9 cellular contexts compared by ENCODE assay signal in the genomic region with DNA sequence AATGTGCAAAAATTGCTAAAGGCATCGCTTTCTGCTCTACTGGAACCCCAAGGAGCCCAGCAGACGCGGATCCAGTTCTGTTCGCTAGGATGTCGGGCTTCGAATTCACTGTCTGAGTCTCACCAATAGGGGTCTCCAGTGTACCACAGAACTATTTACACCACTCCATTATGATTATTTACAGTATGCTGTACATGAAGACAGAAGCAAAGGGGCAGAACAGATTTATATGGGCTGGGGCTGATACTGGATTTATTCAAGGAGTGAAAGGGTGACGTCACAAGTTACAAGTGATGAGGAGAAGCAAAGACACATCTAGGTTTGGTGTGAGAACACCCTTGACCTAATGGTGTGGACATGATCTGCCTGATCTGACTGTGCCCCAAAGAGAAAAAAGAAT.
DNase-seq lines count a peak whose midpoint lies in the region; ATAC-seq, FAIRE-seq and TF ChIP-seq lines count a peak whose summit lies in the region.
"Had no signal": no experiment of that assay in that cellular context is flagged by ENCODE, and none has a peak within 500 bp of the region (broad histone marks: within the 10 kb centered on the region; RNA-seq: fewer than 3 reads in every experiment).

No MANE protein-coding gene starts in this region.

- no peaks in the 10 kb centered on the region for H3K9me3 ChIP-seq in A549

- H3K36me3 Mint-ChIP-seq in WTC11: no peaks in the 10 kb centered on the region

- peak; percentile 35 to 47 for DNase-seq in A549 (ENCODE audit: low read depth in 1 of 2, low spot score in 1 of 2)
- DNase-seq in GM06990 (ENCODE audit: extremely low read depth, insufficient read length): no peak
- DNase-seq in NCI-H2196 (lab: John Stamatoyannopoulos, UW; ENCODE audit: unreplicated experiment): peak; percentile 50
- DNase-seq in WTC11 (ENCODE audit: low spot score): peak; percentile 45
- no peak for DNase-seq in Right ventricle myocardium superior
- DNase-seq in putamen (ENCODE audit: low spot score): peak; percentile 20
- no peak for DNase-seq in hepatic stellate cell (ENCODE audit: low spot score)

- H3K27me3 ChIP-seq in GM06990 (replicated peaks; ENCODE audit: control insufficient read depth, insufficient read depth, low read length): no peaks in the 10 kb centered on the region

- TF ChIP-seq CTCF in A549 (IDR thresholded peaks at IDR 0.05) (peak; percentile 75), GM06990 (IDR thresholded peaks at IDR 0.05; ENCODE audit: insufficient read depth, low read length, poor library complexity, severe bottlenecking) (peak; percentile 79), WTC11 (IDR thresholded peaks at IDR 0.05) (peak; percentile 81)

- POLR2A ChIA-PET in A549 (lab: Yijun Ruan, JAX): no interaction called here
- POLR2A ChIA-PET in WTC11 (lab: Charles Lee): no interaction called here

- peaks cover 7% of the 10 kb centered on the region for H3K4me1 Mint-ChIP-seq in WTC11

- under 1% methylated on average over 7 of the region's 7 CpGs for WGBS in A549 (ENCODE audit: missing lambda C conversion rate)

- CTCF ChIA-PET in A549 (lab: Yijun Ruan, JAX): interaction anchor here (0.7 to 2.4 kb wide), 11 partner anchors 9 to 737 kb away, joined by 3 to 13 read pairs (median 4); no protein-coding TSS in a partner anchor
- CTCF ChIA-PET in WTC11 (lab: Charles Lee): interaction anchor here (1.1 to 2.5 kb wide), 4 partner anchors 11 to 731 kb away, joined by 3 to 12 read pairs (median 4); no protein-coding TSS in a partner anchor

- peaks cover 6% of the 10 kb centered on the region; the same call in 1 of the 2 replicates for H3K27me3 Mint-ChIP-seq in WTC11 (ENCODE audit: low read depth)

- H3K4me2 ChIP-seq in A549: no peak overlapping the region

- intact Hi-C loops in Right ventricle myocardium superior (cut with DNase I): loop anchor here (5.0 kb wide), 1 partner anchor 730 kb away; a partner anchor contains a TSS

- no peaks in the 10 kb centered on the region for H3K9me3 Mint-ChIP-seq in WTC11
- H3K9me3 Mint-ChIP-seq: stimulated activated naive CD8-positive, alpha-beta T cell treated with anti-CD3 and anti-CD28 coated beads, Interleukin-15, Interleukin-2, amounts not matched to agents 100 ng/mL and 50 ng/mL, for 24 hours had no signal

- H3K4me3 Mint-ChIP-seq in WTC11: no peak overlapping the region
- H3K4me3 Mint-ChIP-seq: stimulated activated naive CD8-positive, alpha-beta T cell treated with anti-CD3 and anti-CD28 coated beads, Interleukin-15, Interleukin-2, amounts not matched to agents 100 ng/mL and 50 ng/mL, for 24 hours had no signal

- peak; percentile 92 to 98 for ATAC-seq in A549
- ATAC-seq in HG03139 (IDR thresholded peaks at IDR 0.05; ENCODE audit: unreplicated experiment): peak; percentile 56
- peak; percentile 93 for ATAC-seq in WTC11
- peak; percentile 59 for ATAC-seq in Right ventricle myocardium superior (ENCODE audit: poor library complexity)

- H3K36me3 ChIP-seq in GM06990 (ENCODE audit: control insufficient read depth, insufficient read depth, low read length): no peaks in the 10 kb centered on the region

- TF ChIP-seq RAD21 in A549 (conservative IDR thresholded peaks at IDR 0.05 in 1 of 2, IDR thresholded peaks at IDR 0.05 in 1 of 2): peak; percentile 74 to 81

- TF ChIP-seq POLR2A in A549 (IDR thresholded peaks at IDR 0.05; ENCODE audit: low read length): no peak

- no peak overlapping the region for H3K27ac Mint-ChIP-seq in WTC11
- H3K27ac Mint-ChIP-seq: stimulated activated naive CD8-positive, alpha-beta T cell treated with anti-CD3 and anti-CD28 coated beads, Interleukin-15, Interleukin-2, amounts not matched to agents 100 ng/mL and 50 ng/mL, for 24 hours had no signal

- H3K4me3 ChIP-seq in A549 (no peak overlapping the region), GM06990 (replicated peaks; ENCODE audit: low read depth, low read length) (no peak overlapping the region)

- no peak for FAIRE-seq in A549 (lab: Jason Lieb, UNC)

- no peak for TF ChIP-seq EP300 in A549 (IDR thresholded peaks at IDR 0.05)

- no peak overlapping the region for H3K27ac ChIP-seq in A549

- H3K4me1 ChIP-seq in A549: no peaks in the 10 kb centered on the region

TF ChIP-seq in A549, 52 proteins besides CTCF, POLR2A, EP300 and RAD21:
- no peak for TF ChIP-seq BHLHE40 (IDR thresholded peaks at IDR 0.05; ENCODE audit: low read depth, low read length)
- TF ChIP-seq SMC3 (IDR thresholded peaks at IDR 0.05): peak; percentile 61

TF ChIP-seq in WTC11, 78 proteins besides CTCF, POLR2A, EP300 and RAD21:
- TF ChIP-seq ZNF317 (CRISPR knock-in tag; IDR thresholded peaks at IDR 0.05; ENCODE audit: borderline replicate concordance, low read depth): no peak
- no peak for TF ChIP-seq MYBL2 (CRISPR knock-in tag; IDR thresholded peaks at IDR 0.05)
- TF ChIP-seq, protein P1, sequence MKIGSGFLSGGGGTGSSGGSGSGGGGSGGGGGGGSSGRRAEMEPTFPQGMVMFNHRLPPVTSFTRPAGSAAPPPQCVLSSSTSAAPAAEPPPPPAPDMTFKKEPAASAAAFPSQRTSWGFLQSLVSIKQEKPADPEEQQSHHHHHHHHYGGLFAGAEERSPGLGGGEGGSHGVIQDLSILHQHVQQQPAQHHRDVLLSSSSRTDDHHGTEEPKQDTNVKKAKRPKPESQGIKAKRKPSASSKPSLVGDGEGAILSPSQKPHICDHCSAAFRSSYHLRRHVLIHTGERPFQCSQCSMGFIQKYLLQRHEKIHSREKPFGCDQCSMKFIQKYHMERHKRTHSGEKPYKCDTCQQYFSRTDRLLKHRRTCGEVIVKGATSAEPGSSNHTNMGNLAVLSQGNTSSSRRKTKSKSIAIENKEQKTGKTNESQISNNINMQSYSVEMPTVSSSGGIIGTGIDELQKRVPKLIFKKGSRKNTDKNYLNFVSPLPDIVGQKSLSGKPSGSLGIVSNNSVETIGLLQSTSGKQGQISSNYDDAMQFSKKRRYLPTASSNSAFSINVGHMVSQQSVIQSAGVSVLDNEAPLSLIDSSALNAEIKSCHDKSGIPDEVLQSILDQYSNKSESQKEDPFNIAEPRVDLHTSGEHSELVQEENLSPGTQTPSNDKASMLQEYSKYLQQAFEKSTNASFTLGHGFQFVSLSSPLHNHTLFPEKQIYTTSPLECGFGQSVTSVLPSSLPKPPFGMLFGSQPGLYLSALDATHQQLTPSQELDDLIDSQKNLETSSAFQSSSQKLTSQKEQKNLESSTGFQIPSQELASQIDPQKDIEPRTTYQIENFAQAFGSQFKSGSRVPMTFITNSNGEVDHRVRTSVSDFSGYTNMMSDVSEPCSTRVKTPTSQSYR (CRISPR knock-in tag; IDR thresholded peaks at IDR 0.05): no peak
- no peak for TF ChIP-seq TCF7 (CRISPR knock-in tag; IDR thresholded peaks at IDR 0.05; ENCODE audit: low read depth)
- no peak for TF ChIP-seq ESRRA (CRISPR knock-in tag; IDR thresholded peaks at IDR 0.05; ENCODE audit: borderline replicate concordance)

Comparison
In these comparisons a context has a peak if more than half of its experiments do, and no peak if none do; other contexts are left out.
1. DNase-seq: peak in A549 (2 of 2), NCI-H2196 (single experiment), WTC11 (single experiment) and putamen (single experiment); none in GM06990 (single experiment), Right ventricle myocardium superior (single experiment) and hepatic stellate cell (single experiment).
2. Peak in every context shown above with its lines, with median percentiles within 50 percentile points of each other: ATAC-seq and CTCF ChIP-seq.